8 cellular contexts compared by ENCODE assay signal in genomic region chr11:57248780-57249383, GRCh38. TPM values are rescaled to one million over a fixed set of nuclear protein-coding genes. Genes with fewer than 3 reads are reported as not detected.
DNase-seq lines count a peak whose midpoint lies in the region; ATAC-seq and TF ChIP-seq lines count a peak whose summit lies in the region.

No MANE protein-coding gene starts in this region.

- no peaks in the 10 kb centered on the region for H3K36me3 ChIP-seq in OCI-LY1 (ENCODE audit: insufficient read depth, low read length)

- peak; percentile 57 for TF ChIP-seq CTCF in OCI-LY1 (IDR thresholded peaks at IDR 0.05; ENCODE audit: low read length)
- TF ChIP-seq CTCF in brain (conservative IDR thresholded peaks at IDR 0.05) = peak; percentile 53 to 73

- no peaks in the 10 kb centered on the region for H3K9me2 ChIP-seq in OCI-LY1 (ENCODE audit: low read depth, low read length)

- H3K9me3 Mint-ChIP-seq in brain = peaks cover 0 to 6% (median 0%) of the 10 kb centered on the region in 5 experiments

- no peak overlapping the region for H3K4me3 Mint-ChIP-seq in brain

- H3K79me2 ChIP-seq in OCI-LY1 (ENCODE audit: insufficient read depth, low read length) = no peaks in the 10 kb centered on the region

- H3K27me3 ChIP-seq in OCI-LY1 (ENCODE audit: insufficient read depth, low read length) = no peaks in the 10 kb centered on the region

- H3F3A ChIP-seq in OCI-LY1 (ENCODE audit: insufficient read depth, low read length) = no peaks in the 10 kb centered on the region

- H3K4me1 ChIP-seq in OCI-LY1 (ENCODE audit: insufficient read depth, low read length, severe bottlenecking) = no peaks in the 10 kb centered on the region

- peak; percentile 62 for ATAC-seq in HG03469 (IDR thresholded peaks at IDR 0.05; ENCODE audit: unreplicated experiment)

- H3K9me3 ChIP-seq in OCI-LY1 (ENCODE audit: low read length) = no peaks in the 10 kb centered on the region

- no peaks in the 10 kb centered on the region for H3K36me3 Mint-ChIP-seq in brain

- H3K4me3 ChIP-seq in OCI-LY1 (ENCODE audit: low read depth, low read length, poor library complexity, severe bottlenecking) = no peak overlapping the region

- H3K27ac ChIP-seq in OCI-LY1 (ENCODE audit: low read depth, low read length, poor library complexity, severe bottlenecking) = no peak overlapping the region

- no peak overlapping the region for H2AFZ ChIP-seq in OCI-LY1 (ENCODE audit: low read length)

- H3K9ac ChIP-seq in OCI-LY1 (ENCODE audit: low read length) = no peak overlapping the region

- DNase-seq in D341Med (ENCODE audit: low spot score) = peak; percentile 81
- peak; percentile 16 for DNase-seq in GM19240 (ENCODE audit: insufficient read length, low spot score)
- peak; percentile 94 for DNase-seq in islet precursor cell
- peak; percentile 4 to 10 for DNase-seq in stimulated activated CD8-positive, alpha-beta memory T cell treated with anti-CD3 and anti-CD28 coated beads, Interleukin-2, amount 100 ng/mL, for 48 hours (ENCODE audit: low read depth in 2 of 2)
- no peak for DNase-seq in activated gamma-delta T cell (lab: John Stamatoyannopoulos, UW)

- peak overlapping the region in 3 of 5 experiments; percentile 74 to 78 (median 75) for H3K27ac Mint-ChIP-seq in brain

- no peaks in the 10 kb centered on the region for H4K20me1 ChIP-seq in OCI-LY1 (ENCODE audit: insufficient read depth, low read length)

- H3K4me1 Mint-ChIP-seq in brain = peaks cover 22% of the 10 kb centered on the region

- H3K27me3 Mint-ChIP-seq in brain = peaks cover 9% of the 10 kb centered on the region

- H3K4me2 ChIP-seq in OCI-LY1 (ENCODE audit: low read length) = no peak overlapping the region

RNA-seq across cellular contexts. Expression of gene APLNR, which starts 11.8 kb away (rescaled TPM):
- polyA plus RNA-seq in brain (ENCODE audit: insufficient read depth, low read depth, low replicate concordance) = 47.9 TPM
